ENCODE assay signal across 18 cellular contexts in genomic region chr20:10059006-10059405, GRCh38.
"Had no signal": no experiment of that assay in that cellular context is flagged by ENCODE, and none has a peak within 500 bp of the region (broad histone marks: within the 10 kb centered on the region; RNA-seq: fewer than 3 reads in every experiment).

No MANE protein-coding gene starts in this region.

- H3K4me2 ChIP-seq: hepatocyte had no signal

- H3K9me3 ChIP-seq: mucosa of descending colon, neutrophil, psoas muscle, testis, tibial nerve had no signal

- H3K27ac ChIP-seq: hepatocyte, neutrophil, psoas muscle, skin epidermis, testis, tibial nerve had no signal

- H3K36me3 ChIP-seq: neutrophil, tibial nerve had no signal

- DNase-seq: effector memory CD4-positive, alpha-beta T cell; foreskin melanocyte; head of caudate nucleus; left colon; left ventricle myocardium superior; mucosa of descending colon; naive thymus-derived CD8-positive, alpha-beta T cell; psoas muscle; stimulated activated CD4-positive, alpha-beta T cell treated with anti-CD3 and anti-CD28 coated beads, Interleukin-2, amount 100 ng/mL, for 24 hours; stimulated activated CD4-positive, alpha-beta T cell treated with anti-CD3 and anti-CD28 coated beads, Interleukin-4, amount 100 ng/mL, for 4 hours; stimulated activated naive B cell treated with anti-CD40 and anti-IgM and Interleukin-4, amounts not matched to agents 10 μg/mL and 1 μg/mL and 100 μg/mL, for 72 hours; stimulated activated naive CD8-positive, alpha-beta T cell treated with anti-CD3 and anti-CD28 coated beads, Interleukin-15, amount 100 ng/mL, for 72 hours; testis had no signal

- H3K27me3 ChIP-seq: hepatocyte, testis had no signal

- H2AFZ ChIP-seq: hepatocyte had no signal

- H3K9me3 Mint-ChIP-seq: naive thymus-derived CD8-positive, alpha-beta T cell; stimulated activated naive CD8-positive, alpha-beta T cell treated with anti-CD3 and anti-CD28 coated beads, Interleukin-15, amount 100 ng/mL, for 72 hours had no signal

- H3K4me1 Mint-ChIP-seq: stimulated activated naive CD8-positive, alpha-beta T cell treated with anti-CD3 and anti-CD28 coated beads, Interleukin-15, amount 100 ng/mL, for 72 hours had no signal

- H3K4me1 ChIP-seq: psoas muscle, testis, tibial nerve had no signal

- H3K27ac Mint-ChIP-seq: naive thymus-derived CD8-positive, alpha-beta T cell; stimulated activated naive B cell treated with anti-CD40 and anti-IgM and Interleukin-4, amounts not matched to agents 10 μg/mL and 1 μg/mL and 100 μg/mL, for 72 hours; stimulated activated naive CD8-positive, alpha-beta T cell treated with anti-CD3 and anti-CD28 coated beads, Interleukin-15, amount 100 ng/mL, for 72 hours had no signal

- H3K4me3 Mint-ChIP-seq: naive thymus-derived CD8-positive, alpha-beta T cell; stimulated activated naive B cell treated with anti-CD40 and anti-IgM and Interleukin-4, amounts not matched to agents 10 μg/mL and 1 μg/mL and 100 μg/mL, for 72 hours; stimulated activated naive CD8-positive, alpha-beta T cell treated with anti-CD3 and anti-CD28 coated beads, Interleukin-15, amount 100 ng/mL, for 72 hours had no signal

- H3K79me2 ChIP-seq: hepatocyte had no signal

- H3K4me3 ChIP-seq: hepatocyte, lung, mucosa of descending colon, psoas muscle, skin epidermis, testis, tibial nerve had no signal
